ENCODE assay signal across 14 cellular contexts in genomic region chr5:377326-377981, GRCh38. TPM values are rescaled to one million over a fixed set of nuclear protein-coding genes. Genes with fewer than 3 reads are reported as not detected.
DNase-seq lines count a peak whose midpoint lies in the region; ATAC-seq and TF ChIP-seq lines count a peak whose summit lies in the region.
"Had no signal": no experiment of that assay in that cellular context is flagged by ENCODE, and none has a peak within 500 bp of the region (broad histone marks: within the 10 kb centered on the region; RNA-seq: fewer than 3 reads in every experiment).

No MANE protein-coding gene starts in this region.

- no peaks in the 10 kb centered on the region for H3K79me2 ChIP-seq in mammary epithelial cell (ENCODE audit: insufficient read depth, low read length)

- dilution Hi-C loops in mammary epithelial cell (cut with HindIII; ENCODE audit: low sequenced_read_pairs): no loop called here

- H3K36me3 ChIP-seq in breast epithelium (no peaks in the 10 kb centered on the region), mammary epithelial cell (ENCODE audit: insufficient read depth, low read length) (no peaks in the 10 kb centered on the region)

- H3K4me3 ChIP-seq in breast epithelium (no peak overlapping the region), mammary epithelial cell (replicated peaks in 1 of 3; ENCODE audit: insufficient read depth in 1 of 3, low read depth in 2 of 3, low read length in 3 of 3) (no peak overlapping the region)

- H3K9ac ChIP-seq in mammary epithelial cell (ENCODE audit: insufficient read depth, low read length): no peak overlapping the region

- no peak for TF ChIP-seq POLR2A in breast epithelium (IDR thresholded peaks at IDR 0.05)

- H3K27me3 ChIP-seq in breast epithelium (no peaks in the 10 kb centered on the region), mammary epithelial cell (ENCODE audit: insufficient read depth, low read length) (no peaks in the 10 kb centered on the region)

- H3K4me1 Mint-ChIP-seq in type B pancreatic cell (ENCODE audit: unreplicated experiment): peaks cover 14% of the 10 kb centered on the region

- intact Hi-C loops in breast epithelium (cut with DNase I; ENCODE audit: low total_unique reads) (no loop called here), mammary epithelial cell (cut with micrococcal nuclease) (no loop called here), left colon (cut with DNase I, micrococcal nuclease) (no loop called here)

- TF ChIP-seq CTCF in breast epithelium (IDR thresholded peaks at IDR 0.05) (no peak), mammary epithelial cell (conservative IDR thresholded peaks at IDR 0.05 in 1 of 2, IDR thresholded peaks at IDR 0.05 in 1 of 2; ENCODE audit: extremely low read depth in 1 of 2, insufficient read depth in 1 of 2, low read depth in 1 of 2, low read length in 2 of 2) (no peak), type B pancreatic cell (conservative IDR thresholded peaks at IDR 0.05) (no peak)

- no peak overlapping the region for H3K4me2 ChIP-seq in mammary epithelial cell (ENCODE audit: insufficient read depth, low read depth, low read length)

- H3K4me1 ChIP-seq in breast epithelium (peaks cover 0 to 6% of the 10 kb centered on the region in 2 donors), mammary epithelial cell (ENCODE audit: insufficient read depth, low read length) (peaks cover 15% of the 10 kb centered on the region)

- in situ Hi-C loops in mammary epithelial cell (cut with MboI; ENCODE audit: low sequenced_read_pairs in 2 of 2): no loop called here

- BruUV-seq in mammary epithelial cell (replicated peaks; lab: Mats Ljungman, UMichigan): no TSS peak

- no peak for ATAC-seq in left colon

- H2AFZ ChIP-seq in mammary epithelial cell (ENCODE audit: low read depth, low read length): no peak overlapping the region

- H4K20me1 ChIP-seq in mammary epithelial cell (ENCODE audit: insufficient read depth, low read length): no peaks in the 10 kb centered on the region

- peaks cover 6% of the 10 kb centered on the region for H3K27me3 Mint-ChIP-seq in type B pancreatic cell

- DNase-seq in breast epithelium (ENCODE audit: low spot score in 2 of 2): peak; percentile 13 to 37
- no peak for DNase-seq in mammary epithelial cell
- peak; percentile 58 for DNase-seq in activated CD8-positive, alpha-beta memory T cell treated with anti-CD3 and anti-CD28 coated beads, Interleukin-2, amount 50 U/mL, for 48 hours
- peak; percentile 40 for DNase-seq in islet precursor cell
- DNase-seq in type B pancreatic cell (ENCODE audit: extremely low spot score, unreplicated experiment): peak; percentile 64
- DNase-seq in NCI-H2107 (lab: John Stamatoyannopoulos, UW): no peak
- no peak for DNase-seq in kidney tubule cell (ENCODE audit: low spot score)
- no peak for DNase-seq in left colon
- DNase-seq: cerebellar nuclear complex; foreskin fibroblast; kidney glomerular epithelial cell; NCI-H187 treated with DMSO at 0.1 percent for 48 hours; stimulated activated CD4-positive, alpha-beta T cell treated with anti-CD3 and anti-CD28 coated beads, Interleukin-1b, Interleukin-23, amount 100 ng/mL, for 48 hours; SW 1271 had no signal

- H3K36me3 Mint-ChIP-seq in type B pancreatic cell: peaks cover 11% of the 10 kb centered on the region

- no peak overlapping the region for H3K27ac Mint-ChIP-seq in type B pancreatic cell

- H3K9me3 ChIP-seq in breast epithelium (peaks cover 0 to 5% of the 10 kb centered on the region in 2 donors), mammary epithelial cell (replicated peaks; ENCODE audit: insufficient read depth, low read length) (no peaks in the 10 kb centered on the region)

- peaks cover 7% of the 10 kb centered on the region for H3K9me3 Mint-ChIP-seq in type B pancreatic cell

- 97% methylated on average over 6 of the region's 10 CpGs for WGBS in mammary epithelial cell (ENCODE audit: low coverage, missing lambda C conversion rate)

- H3K27ac ChIP-seq in breast epithelium (no peak overlapping the region), mammary epithelial cell (ENCODE audit: insufficient read depth, low read depth, low read length) (no peak overlapping the region)

- H3K4me3 Mint-ChIP-seq in type B pancreatic cell: no peak overlapping the region

- CTCF ChIA-PET in mammary epithelial cell (lab: Charles Lee; ENCODE audit: low non-redundant PET): no interaction called here

RNA-seq across cellular contexts. Expression of gene AHRR, which starts 55.9 kb away (rescaled TPM):
- under 1 TPM in 2 of 3 donors, not detected in 1; 0.88 to 0.98 TPM for total RNA-seq in breast epithelium
- total RNA-seq in mammary epithelial cell: 1 to 10 TPM; 1.7 to 2.9 TPM
- polyA plus RNA-seq in mammary epithelial cell: 0.25 TPM
- polyA minus RNA-seq in mammary epithelial cell: 1.0 TPM
- 7.9 and 13.4 TPM in 2 replicates for total RNA-seq in type B pancreatic cell (ENCODE audit: low replicate concordance)
- total RNA-seq in left colon: 1 to 10 TPM; 1.6 to 3.3 TPM

Comparison
In these comparisons a context has a peak if more than half of its experiments do, and no peak if none do; other contexts are left out.
1. DNase-seq: peak in breast epithelium (2 of 2), activated CD8-positive, alpha-beta memory T cell treated with anti-CD3 and anti-CD28 coated beads, Interleukin-2, amount 50 U/mL, for 48 hours (single experiment), islet precursor cell (single experiment) and type B pancreatic cell (single experiment); none in mammary epithelial cell (single experiment), NCI-H2107 (single experiment), kidney tubule cell (single experiment) and left colon (0 of 2).